In genomic region chr6:36404164-36404563, GRCh38 we compare ENCODE assay signal across 39 cellular contexts. TPM values are rescaled to one million over a fixed set of nuclear protein-coding genes. Genes with fewer than 3 reads are reported as not detected.
"Had no signal": no experiment of that assay in that cellular context is flagged by ENCODE, and none has a peak within 500 bp of the region (broad histone marks: within the 10 kb centered on the region; RNA-seq: fewer than 3 reads in every experiment).

No MANE protein-coding gene starts in this region.

- DNase-seq: Karpas-422, Kasumi-1, MG63, MM.1S, MV-4-11, NCI-H1048, NCI-H1092, NCI-H1092 treated with DMSO at 0.1 percent for 48 hours, NCI-H1105, NCI-H1105 treated with DMSO at 0.1 percent for 48 hours, NCI-H1417, NCI-H1417 treated with DMSO at 0.1 percent for 48 hours, NCI-H1436, NCI-H1436 treated with DMSO at 0.1 percent for 48 hours, NCI-H146, NCI-H1694, NCI-H1694 treated with DMSO at 0.1 percent for 48 hours, NCI-H187, NCI-H187 treated with DMSO at 0.1 percent for 48 hours, NCI-H1930, NCI-H2029, NCI-H2029 treated with DMSO at 0.1 percent for 48 hours, NCI-H2081, NCI-H2081 treated with DMSO at 0.1 percent for 48 hours, NCI-H2107, NCI-H2171, NCI-H2171 treated with DMSO at 0.1 percent for 48 hours, NCI-H2227 treated with DMSO at 0.1 percent for 48 hours, NCI-H226, NCI-H345, NCI-H446, NCI-H446 treated with DMSO at 0.1 percent for 48 hours, NCI-H510A, NCI-H510A treated with DMSO at 0.1 percent for 48 hours, NCI-H524, NCI-H524 treated with DMSO at 0.1 percent for 48 hours had no signal

- H3K9me3 ChIP-seq: MG63 had no signal

- H3K4me3 ChIP-seq: MG63 had no signal

- H3K36me3 ChIP-seq: MG63 had no signal

- H3K27me3 ChIP-seq: MG63 had no signal

RNA-seq across cellular contexts. Expression of gene PXT1, which starts 38.5 kb away (rescaled TPM):
- total RNA-seq: M059J, MCF 10A, NCI-H460 had no signal
